35 cellular contexts compared by ENCODE assay signal in the genomic region with DNA sequence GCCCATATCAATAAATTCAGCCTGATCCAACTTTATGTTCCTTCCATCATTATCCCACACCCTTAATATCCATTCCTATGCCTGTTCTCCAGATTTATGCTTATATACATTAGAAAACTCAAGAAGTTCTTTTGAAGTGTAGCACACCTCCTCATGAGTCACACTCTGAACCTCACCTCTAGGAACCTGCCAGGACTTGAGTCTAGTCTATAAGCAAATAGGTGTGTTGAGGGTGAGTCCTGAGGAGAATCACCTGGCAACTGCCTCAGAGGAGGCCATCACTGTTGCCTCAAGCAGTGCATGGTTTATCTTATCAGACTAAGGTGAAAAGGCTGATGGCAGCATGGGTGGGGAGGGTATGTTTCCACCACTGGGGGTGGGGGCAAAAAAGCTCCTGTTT.
"Had no signal": no experiment of that assay in that cellular context is flagged by ENCODE, and none has a peak within 500 bp of the region (broad histone marks: within the 10 kb centered on the region; RNA-seq: fewer than 3 reads in every experiment).

No MANE protein-coding gene starts in this region.

- H3K27ac ChIP-seq: ascending aorta, cardiac muscle cell, VCaP had no signal

- FAIRE-seq: TTC549 had no signal

- H3K36me3 ChIP-seq: ascending aorta, cardiac muscle cell had no signal

- H3K4me3 Mint-ChIP-seq: activated B cell treated with CpG ODN at 0.5 μM for 24 hours; activated CD4-positive, alpha-beta memory T cell treated with anti-CD3 and anti-CD28 coated beads for 36 hours; activated CD4-positive, alpha-beta T cell treated with anti-CD3 and anti-CD28 coated beads, Interleukin-2, amount 10 ng/mL, durations not matched to agents 24 days and 14 days; activated CD8-positive, alpha-beta T cell treated with anti-CD3 and anti-CD28 coated beads for 36 hours; activated naive CD4-positive, alpha-beta T cell treated with anti-CD3 and anti-CD28 coated beads, Interleukin-2, amount 10 ng/mL, durations not matched to agents 7 days and 5 days; activated naive CD4-positive, alpha-beta T cell treated with anti-CD3 and anti-CD28 coated beads, Interleukin-2, amount 50 U/mL, for 24 hours; activated naive CD8-positive, alpha-beta T cell; activated naive CD8-positive, alpha-beta T cell treated with anti-CD3 and anti-CD28 coated beads, Interleukin-2, amount 10 ng/mL, durations not matched to agents 7 days and 5 days; activated naive CD8-positive, alpha-beta T cell treated with anti-CD3 and anti-CD28 coated beads, Interleukin-2, amount 50 U/mL, for 24 hours; activated T-cell treated with anti-CD3 and anti-CD28 coated beads, Interleukin-2, amount 50 U/mL, for 24 hours; brain; central memory CD8-positive, alpha-beta T cell; T-helper 1 cell treated with Interleukin-12 subunit alpha and Interleukin-12 subunit beta and Interleukin-4 antibody, amounts not matched to agents 30 μg/mL and 1 μg/mL, for 36 hours; T-helper 2 cell treated with Interferon-gamma antibody and Interleukin-4, amounts not matched to agents 5 μg/mL and 100 μg/mL, for 36 hours had no signal

- H3K4me3 ChIP-seq: ascending aorta, cardiac muscle cell had no signal

- H3K27me3 Mint-ChIP-seq: activated B cell treated with CpG ODN at 0.5 μM for 24 hours; activated CD4-positive, alpha-beta memory T cell treated with anti-CD3 and anti-CD28 coated beads for 36 hours; activated CD4-positive, alpha-beta T cell treated with anti-CD3 and anti-CD28 coated beads, Interleukin-2, amount 10 ng/mL, durations not matched to agents 24 days and 14 days; activated CD8-positive, alpha-beta T cell treated with anti-CD3 and anti-CD28 coated beads for 36 hours; activated naive CD4-positive, alpha-beta T cell treated with anti-CD3 and anti-CD28 coated beads, Interleukin-2, amount 10 ng/mL, durations not matched to agents 7 days and 5 days; activated naive CD4-positive, alpha-beta T cell treated with anti-CD3 and anti-CD28 coated beads, Interleukin-2, amount 50 U/mL, for 24 hours; activated naive CD8-positive, alpha-beta T cell; activated naive CD8-positive, alpha-beta T cell treated with anti-CD3 and anti-CD28 coated beads, Interleukin-2, amount 10 ng/mL, durations not matched to agents 7 days and 5 days; activated naive CD8-positive, alpha-beta T cell treated with anti-CD3 and anti-CD28 coated beads, Interleukin-2, amount 50 U/mL, for 24 hours; activated T-cell treated with anti-CD3 and anti-CD28 coated beads, Interleukin-2, amount 50 U/mL, for 24 hours; brain; central memory CD8-positive, alpha-beta T cell had no signal

- H3K9me3 ChIP-seq: ascending aorta had no signal

- H3K27me3 ChIP-seq: ascending aorta, cardiac muscle cell had no signal

- ATAC-seq: activated CD8-positive, alpha-beta T cell treated with anti-CD3 and anti-CD28 coated beads for 36 hours; activated naive CD8-positive, alpha-beta T cell treated with anti-CD3 and anti-CD28 coated beads, Interleukin-2, amount 50 U/mL, for 24 hours had no signal

- H3K36me3 Mint-ChIP-seq: activated CD4-positive, alpha-beta memory T cell treated with anti-CD3 and anti-CD28 coated beads for 36 hours; activated naive CD4-positive, alpha-beta T cell treated with anti-CD3 and anti-CD28 coated beads, Interleukin-2, amount 10 ng/mL, durations not matched to agents 7 days and 5 days; activated naive CD4-positive, alpha-beta T cell treated with anti-CD3 and anti-CD28 coated beads, Interleukin-2, amount 50 U/mL, for 24 hours; activated naive CD8-positive, alpha-beta T cell; activated naive CD8-positive, alpha-beta T cell treated with anti-CD3 and anti-CD28 coated beads, Interleukin-2, amount 10 ng/mL, durations not matched to agents 7 days and 5 days had no signal

- DNase-seq: activated B cell treated with CpG ODN at 0.5 μM for 24 hours; activated CD4-positive, alpha-beta memory T cell treated with anti-CD3 and anti-CD28 coated beads for 36 hours; activated CD4-positive, alpha-beta T cell treated with anti-CD3 and anti-CD28 coated beads for 4 hours; activated CD4-positive, alpha-beta T cell treated with anti-CD3 and anti-CD28 coated beads, Interleukin-2, amount 10 ng/mL, durations not matched to agents 24 days and 14 days; activated CD4-positive, alpha-beta T cell treated with anti-CD3 and anti-CD28 coated beads, Interleukin-2, amount 50 U/mL, for 1 hour; activated CD4-positive, alpha-beta T cell treated with anti-CD3 and anti-CD28 coated beads, Interleukin-2, amount 50 U/mL, for 4 hours; activated CD4-positive, CD25-positive, alpha-beta regulatory T cell treated with anti-CD3 and anti-CD28 coated beads, Interleukin-2, amount 50 U/mL, for 72 hours; activated CD8-positive, alpha-beta memory T cell treated with anti-CD3 and anti-CD28 coated beads, Interleukin-2, amount 50 U/mL, for 48 hours; activated CD8-positive, alpha-beta T cell treated with anti-CD3 and anti-CD28 coated beads for 36 hours; activated effector memory CD4-positive, alpha-beta T cell treated with Interleukin-2 at 50 U/mL for 16 hours; activated gamma-delta T cell; activated naive CD4-positive, alpha-beta T cell treated with anti-CD3 and anti-CD28 coated beads, Interleukin-2, amount 10 ng/mL, durations not matched to agents 7 days and 5 days; activated naive CD4-positive, alpha-beta T cell treated with Interleukin-2 at 50 U/mL for 16 hours; activated naive CD8-positive, alpha-beta T cell treated with anti-CD3 and anti-CD28 coated beads, Interleukin-2, amount 10 ng/mL, durations not matched to agents 7 days and 5 days; activated naive CD8-positive, alpha-beta T cell treated with anti-CD3 and anti-CD28 coated beads, Interleukin-2, amount 50 U/mL, for 24 hours; activated T-cell treated with anti-CD3 and anti-CD28 coated beads, Interleukin-2, amount 50 U/mL, for 24 hours; activated T-cell treated with anti-CD3 and anti-CD28 coated beads, Interleukin-2, amount 50 U/mL, for 48 hours; amygdala; anterior cingulate cortex; caudate nucleus; cerebellar nuclear complex; T-helper 1 cell; T-helper 2 cell; T-helper 9 cell had no signal

- H3K4me1 ChIP-seq: ascending aorta had no signal

- H3K4me1 Mint-ChIP-seq: activated B cell treated with CpG ODN at 0.5 μM for 24 hours; activated CD4-positive, alpha-beta T cell treated with anti-CD3 and anti-CD28 coated beads, Interleukin-2, amount 10 ng/mL, durations not matched to agents 24 days and 14 days; activated naive CD4-positive, alpha-beta T cell treated with anti-CD3 and anti-CD28 coated beads, Interleukin-2, amount 10 ng/mL, durations not matched to agents 7 days and 5 days; activated naive CD4-positive, alpha-beta T cell treated with anti-CD3 and anti-CD28 coated beads, Interleukin-2, amount 50 U/mL, for 24 hours; activated naive CD8-positive, alpha-beta T cell treated with anti-CD3 and anti-CD28 coated beads, Interleukin-2, amount 10 ng/mL, durations not matched to agents 7 days and 5 days; activated naive CD8-positive, alpha-beta T cell treated with anti-CD3 and anti-CD28 coated beads, Interleukin-2, amount 50 U/mL, for 24 hours; brain; central memory CD8-positive, alpha-beta T cell had no signal

- H3K27ac Mint-ChIP-seq: activated B cell treated with CpG ODN at 0.5 μM for 24 hours; activated CD4-positive, alpha-beta memory T cell treated with anti-CD3 and anti-CD28 coated beads for 36 hours; activated CD4-positive, alpha-beta T cell treated with anti-CD3 and anti-CD28 coated beads, Interleukin-2, amount 10 ng/mL, durations not matched to agents 24 days and 14 days; activated CD8-positive, alpha-beta T cell treated with anti-CD3 and anti-CD28 coated beads for 36 hours; activated naive CD4-positive, alpha-beta T cell treated with anti-CD3 and anti-CD28 coated beads, Interleukin-2, amount 10 ng/mL, durations not matched to agents 7 days and 5 days; activated naive CD4-positive, alpha-beta T cell treated with anti-CD3 and anti-CD28 coated beads, Interleukin-2, amount 50 U/mL, for 24 hours; activated naive CD8-positive, alpha-beta T cell; activated naive CD8-positive, alpha-beta T cell treated with anti-CD3 and anti-CD28 coated beads, Interleukin-2, amount 10 ng/mL, durations not matched to agents 7 days and 5 days; activated naive CD8-positive, alpha-beta T cell treated with anti-CD3 and anti-CD28 coated beads, Interleukin-2, amount 50 U/mL, for 24 hours; activated T-cell treated with anti-CD3 and anti-CD28 coated beads, Interleukin-2, amount 50 U/mL, for 24 hours; activated T-helper 2 cell treated with anti-CD3 and anti-CD28 coated beads, Interferon-gamma antibody, Interleukin-2, Interleukin-4, amounts not matched to agents 10 μg/mL and 5 μg/mL and 100 μg/mL, durations not matched to agents 14 hours and 24 hours and 36 hours; brain; T-helper 1 cell treated with Interleukin-12 subunit alpha and Interleukin-12 subunit beta and Interleukin-4 antibody, amounts not matched to agents 30 μg/mL and 1 μg/mL, for 36 hours; T-helper 2 cell treated with Interferon-gamma antibody and Interleukin-4, amounts not matched to agents 5 μg/mL and 100 μg/mL, for 36 hours had no signal
